ENCODE assay signal across 10 cellular contexts in genomic region chr9:114389612-114390368, GRCh38. TPM values are rescaled to one million over a fixed set of nuclear protein-coding genes. Genes with fewer than 3 reads are reported as not detected.
A peak's percentile ranks its signal among the peaks of the same experiment; 100 is the strongest.
DNase-seq lines count a peak whose midpoint lies in the region; ATAC-seq and TF ChIP-seq lines count a peak whose summit lies in the region.
"Had no signal": no experiment of that assay in that cellular context is flagged by ENCODE, and none has a peak within 500 bp of the region (broad histone marks: within the 10 kb centered on the region; RNA-seq: fewer than 3 reads in every experiment).

No MANE protein-coding gene starts in this region.

- no peak overlapping the region for H3K56ac ChIP-seq in mesendoderm (ENCODE audit: low read length)

- H3K9me3 ChIP-seq in CD8-positive, alpha-beta memory T cell (ENCODE audit: low read length), result no peaks in the 10 kb centered on the region
- H3K9me3 ChIP-seq: left lung had no signal

- H4K8ac ChIP-seq in mesendoderm (ENCODE audit: low read depth, low read length), result no peak overlapping the region

- no peak overlapping the region for H3K18ac ChIP-seq in mesendoderm (ENCODE audit: low read length)

- H2BK5ac ChIP-seq in mesendoderm (ENCODE audit: low read length), result no peak overlapping the region

- H3K9ac ChIP-seq in mesendoderm (ENCODE audit: low read length), result no peak overlapping the region

- peak in 2 of 5 donors; percentile 28 to 62 for DNase-seq in CD8-positive, alpha-beta memory T cell
- DNase-seq in natural killer cell (peak; percentile 29), mesendoderm (no peak), SKM-1 treated with dmso at 0.1 percent for 144 hours (lab: John Stamatoyannopoulos, UW; ENCODE audit: unreplicated experiment) (no peak)
- DNase-seq: KG1 had no signal

- H3K4me1 Mint-ChIP-seq in CD8-positive, alpha-beta memory T cell, result peaks cover 57 to 77% (median 72%) of the 10 kb centered on the region in 3 donors
- peaks cover 73% of the 10 kb centered on the region for H3K4me1 Mint-ChIP-seq in activated naive CD8-positive, alpha-beta T cell (ENCODE audit: low read depth)
- peaks cover 60 to 73% of the 10 kb centered on the region in 2 donors for H3K4me1 Mint-ChIP-seq in natural killer cell

- peak overlapping the region; percentile 96 for H3K27ac ChIP-seq in CD8-positive, alpha-beta memory T cell (ENCODE audit: low read depth, low read length)
- H3K27ac ChIP-seq in mesendoderm (ENCODE audit: low read depth, low read length), result no peak overlapping the region

- H3K27ac Mint-ChIP-seq in CD8-positive, alpha-beta memory T cell, result peak overlapping the region; percentile 93 to 100 (median 98)
- H3K27ac Mint-ChIP-seq in activated naive CD8-positive, alpha-beta T cell, result peak overlapping the region; percentile 100
- peak overlapping the region; percentile 79 to 98 for H3K27ac Mint-ChIP-seq in natural killer cell

- H3K4me1 ChIP-seq in CD8-positive, alpha-beta memory T cell (ENCODE audit: insufficient read depth, low read length), result peaks cover 73% of the 10 kb centered on the region
- H3K4me1 ChIP-seq in mesendoderm (ENCODE audit: control insufficient read depth, low read depth, low read length), result peaks cover 5% of the 10 kb centered on the region

- no CpG with 5 or more reads among the region's 7 CpGs for WGBS in mesendoderm (ENCODE audit: extremely low coverage, insufficient coverage, low lambda C conversion rate)

- peaks cover 15 to 70% (median 21%) of the 10 kb centered on the region in 3 donors for H3K36me3 Mint-ChIP-seq in CD8-positive, alpha-beta memory T cell
- H3K36me3 Mint-ChIP-seq in activated naive CD8-positive, alpha-beta T cell, result peaks cover 4% of the 10 kb centered on the region
- peaks cover 8% of the 10 kb centered on the region for H3K36me3 Mint-ChIP-seq in natural killer cell

- H3K36me3 ChIP-seq in CD8-positive, alpha-beta memory T cell (ENCODE audit: insufficient read depth, low read length), result peaks cover 2% of the 10 kb centered on the region
- H3K36me3 ChIP-seq in mesendoderm (ENCODE audit: control insufficient read depth, insufficient read depth, low read length), result no peaks in the 10 kb centered on the region
- H3K36me3 ChIP-seq: left lung had no signal

- H2BK15ac ChIP-seq in mesendoderm (replicated peaks; ENCODE audit: low read depth), result no peak overlapping the region

- no peak overlapping the region for H4K5ac ChIP-seq in mesendoderm (ENCODE audit: low read length)

- H2AK5ac ChIP-seq in mesendoderm (ENCODE audit: low read length), result no peak overlapping the region

- intact Hi-C loops in natural killer cell (cut with micrococcal nuclease), result loop anchor here (1.0 to 10.0 kb wide), 3 partner anchors 9 to 815 kb away; no protein-coding TSS in a partner anchor

- peaks cover 2% of the 10 kb centered on the region for H3K79me1 ChIP-seq in mesendoderm (ENCODE audit: low read length)

- no peaks in the 10 kb centered on the region for H3K27me3 ChIP-seq in CD8-positive, alpha-beta memory T cell (ENCODE audit: insufficient read depth, low read length, poor library complexity, severe bottlenecking)
- H3K27me3 ChIP-seq in mesendoderm (ENCODE audit: insufficient read depth, low read length, poor library complexity), result no peaks in the 10 kb centered on the region
- H3K27me3 ChIP-seq: left lung had no signal

- no peak for TF ChIP-seq CTCF in natural killer cell (IDR thresholded peaks at IDR 0.05)

- H3K79me2 ChIP-seq in mesendoderm (ENCODE audit: control insufficient read depth, insufficient read depth, low read length), result no peaks in the 10 kb centered on the region

- H3K9me3 Mint-ChIP-seq in CD8-positive, alpha-beta memory T cell, result peaks cover 0 to 7% (median 0%) of the 10 kb centered on the region in 5 donors
- no peaks in the 10 kb centered on the region for H3K9me3 Mint-ChIP-seq in activated naive CD8-positive, alpha-beta T cell (ENCODE audit: low read depth)
- no peaks in the 10 kb centered on the region for H3K9me3 Mint-ChIP-seq in natural killer cell

- H2BK120ac ChIP-seq in mesendoderm (ENCODE audit: low read depth, low read length), result no peak overlapping the region

- no peak overlapping the region for H3K23ac ChIP-seq in mesendoderm (ENCODE audit: low read length)

- H3K27me3 Mint-ChIP-seq in CD8-positive, alpha-beta memory T cell, result peaks cover 0 to 5% of the 10 kb centered on the region in 2 donors
- no peaks in the 10 kb centered on the region for H3K27me3 Mint-ChIP-seq in activated naive CD8-positive, alpha-beta T cell
- no peaks in the 10 kb centered on the region for H3K27me3 Mint-ChIP-seq in natural killer cell (ENCODE audit: low read depth in 2 of 2)

- ATAC-seq in GM18868 (IDR thresholded peaks at IDR 0.05; ENCODE audit: unreplicated experiment) (peak; percentile 18), natural killer cell (peak in 1 of 3 donors; percentile 1), HG03460 (IDR thresholded peaks at IDR 0.05; ENCODE audit: unreplicated experiment) (no peak), GM21717 (IDR thresholded peaks at IDR 0.05; ENCODE audit: unreplicated experiment) (no peak)
- ATAC-seq: left lung had no signal

- peak overlapping the region; percentile 92 to 99 (median 96) for H3K4me3 Mint-ChIP-seq in CD8-positive, alpha-beta memory T cell
- peak overlapping the region; percentile 98 for H3K4me3 Mint-ChIP-seq in activated naive CD8-positive, alpha-beta T cell
- peak overlapping the region; percentile 97 for H3K4me3 Mint-ChIP-seq in natural killer cell

- CTCF ChIA-PET in CD8-positive, alpha-beta memory T cell (lab: Charles Lee), result interaction anchor here (0.8 to 5.6 kb wide), 13 partner anchors 8 to 202 kb away, joined by 3 to 45 read pairs (median 4); no protein-coding TSS in a partner anchor

- H3K4me2 ChIP-seq in mesendoderm (ENCODE audit: low read length), result no peak overlapping the region

- H3K4me3 ChIP-seq in CD8-positive, alpha-beta memory T cell (ENCODE audit: low read length), result peak overlapping the region; percentile 98
- no peak overlapping the region for H3K4me3 ChIP-seq in mesendoderm (ENCODE audit: low read length)
- H3K4me3 ChIP-seq: left lung had no signal

- no peak overlapping the region for H3K4ac ChIP-seq in mesendoderm (ENCODE audit: low read depth, low read length)

- POLR2A ChIA-PET in CD8-positive, alpha-beta memory T cell (lab: Charles Lee), result interaction anchor here (0.9 to 13.0 kb wide), 7 partner anchors 8 to 198 kb away, joined by 3 to 341 read pairs (median 4); partner anchors contain the start of gene ATP6V1G1

RNA-seq across cellular contexts. Expression of gene AKNA, which starts 2.0 kb away (rescaled TPM):
- 100 to 1,000 TPM; 126 TPM for total RNA-seq in CD8-positive, alpha-beta memory T cell
- polyA plus RNA-seq in CD8-positive, alpha-beta memory T cell, result 45.6 TPM
- 100 to 1,000 TPM; 577 to 743 (median 676) TPM for total RNA-seq in natural killer cell
- polyA plus RNA-seq in mesendoderm (2013, experiment 1 of 2), result 9.6 TPM
- polyA plus RNA-seq in mesendoderm (2013, experiment 2 of 2), result 10.0 TPM

Comparison
In these comparisons a context has a peak if more than half of its experiments do, and no peak if none do; other contexts are left out.
1. RNA of gene AKNA, which starts 2.0 kb away (total RNA-seq): 577 to 743 TPM in natural killer cell; 126 TPM in CD8-positive, alpha-beta memory T cell; every median in the first group is over 4 times any median in the second.
2. Peak in every context shown above with its lines, with median percentiles within 50 percentile points of each other: H3K27ac Mint-ChIP-seq and H3K4me3 Mint-ChIP-seq.